13 cellular contexts compared by ENCODE assay signal in genomic region chr16:58046936-58047335, GRCh38.
"Had no signal": no experiment of that assay in that cellular context is flagged by ENCODE, and none has a peak within 500 bp of the region (broad histone marks: within the 10 kb centered on the region; RNA-seq: fewer than 3 reads in every experiment).

No MANE protein-coding gene starts in this region.

- H3K27ac Mint-ChIP-seq: activated naive CD8-positive, alpha-beta T cell treated with anti-CD3 and anti-CD28 coated beads for 36 hours; memory B cell; T-cell; type B pancreatic cell had no signal

- H3K4me1 ChIP-seq: parathyroid adenoma had no signal

- H3K27ac ChIP-seq: brain microvascular endothelial cell, parathyroid adenoma, SK-N-MC had no signal

- H3K36me3 ChIP-seq: brain microvascular endothelial cell had no signal

- H3K4me3 Mint-ChIP-seq: activated naive CD8-positive, alpha-beta T cell treated with anti-CD3 and anti-CD28 coated beads for 36 hours; memory B cell; T-cell; type B pancreatic cell had no signal

- H3K4me1 Mint-ChIP-seq: activated naive CD8-positive, alpha-beta T cell treated with anti-CD3 and anti-CD28 coated beads for 36 hours; memory B cell; T-cell had no signal

- H3K36me3 Mint-ChIP-seq: activated naive CD8-positive, alpha-beta T cell treated with anti-CD3 and anti-CD28 coated beads for 36 hours; T-cell; type B pancreatic cell had no signal

- H3K4me3 ChIP-seq: SK-N-MC had no signal

- ATAC-seq: T-cell had no signal

- H3K27me3 ChIP-seq: brain microvascular endothelial cell had no signal

- H3K27me3 Mint-ChIP-seq: activated naive CD8-positive, alpha-beta T cell treated with anti-CD3 and anti-CD28 coated beads for 36 hours; T-cell; type B pancreatic cell had no signal

- DNase-seq: activated CD4-positive, alpha-beta T cell treated with anti-CD3 and anti-CD28 coated beads for 1 hour; activated CD4-positive, alpha-beta T cell treated with anti-CD3 and anti-CD28 coated beads, Interleukin-2, amount 50 U/mL, for 48 hours; activated gamma-delta T cell treated with Interleukin-2 at 50 U/mL for 16 hours; activated naive CD8-positive, alpha-beta T cell treated with anti-CD3 and anti-CD28 coated beads for 36 hours; activated T-cell treated with anti-CD3 and anti-CD28 coated beads, Interleukin-2, amount 50 U/mL, for 48 hours; brain microvascular endothelial cell; kidney glomerular epithelial cell; T-cell; T1000 had no signal

- H3K9me3 Mint-ChIP-seq: activated naive CD8-positive, alpha-beta T cell treated with anti-CD3 and anti-CD28 coated beads for 36 hours; T-cell; type B pancreatic cell had no signal

- H2AFZ ChIP-seq: parathyroid adenoma had no signal

- H3K79me2 ChIP-seq: parathyroid adenoma had no signal
